23 cellular contexts compared by ENCODE assay signal in the genomic region with DNA sequence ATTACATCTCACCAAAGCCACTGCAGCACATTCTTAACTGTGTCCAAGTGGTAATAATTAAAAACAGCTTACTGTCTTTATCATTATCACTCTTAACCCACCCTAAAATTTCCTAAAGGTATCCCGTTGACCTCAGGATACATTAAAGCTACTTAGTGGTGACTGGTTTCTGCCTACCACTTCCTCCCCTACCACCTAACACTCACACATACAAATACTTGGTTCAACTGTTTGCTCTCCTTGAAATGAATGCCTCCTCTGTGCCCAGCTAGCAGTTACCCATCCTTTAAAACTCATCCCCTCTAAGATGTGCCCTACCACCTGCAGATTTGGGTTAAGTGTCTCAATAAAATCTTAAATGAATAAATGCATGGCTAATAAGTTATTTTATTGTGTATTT.
"Had no signal": no experiment of that assay in that cellular context is flagged by ENCODE, and none has a peak within 500 bp of the region (broad histone marks: within the 10 kb centered on the region; RNA-seq: fewer than 3 reads in every experiment).

No MANE protein-coding gene starts in this region.

- FAIRE-seq: colon, keratinocyte had no signal

- H3K9me3 Mint-ChIP-seq: activated B cell treated with CpG ODN at 0.5 μM for 24 hours; activated naive CD4-positive, alpha-beta T cell treated with anti-CD3 and anti-CD28 coated beads, Interleukin-2, amount 50 U/mL, for 72 hours; activated T-cell treated with anti-CD3 and anti-CD28 coated beads, Interleukin-2, amount 50 U/mL, for 24 hours; endodermal cell; nephron progenitor cell; stimulated activated memory B cell treated with anti-CD40 and anti-IgM and Interleukin-4, amounts not matched to agents 10 μg/mL and 1 μg/mL and 100 μg/mL, for 72 hours had no signal

- H3K9me3 ChIP-seq: body of pancreas, lower lobe of right lung, sigmoid colon, upper lobe of right lung had no signal

- H3K27me3 Mint-ChIP-seq: activated B cell treated with CpG ODN at 0.5 μM for 24 hours; activated T-cell treated with anti-CD3 and anti-CD28 coated beads, Interleukin-2, amount 50 U/mL, for 24 hours; stimulated activated memory B cell treated with anti-CD40 and anti-IgM and Interleukin-4, amounts not matched to agents 10 μg/mL and 1 μg/mL and 100 μg/mL, for 72 hours had no signal

- DNase-seq: activated B cell treated with CpG ODN at 0.5 μM for 24 hours; activated CD4-positive, alpha-beta T cell treated with anti-CD3 and anti-CD28 coated beads, Interleukin-2, amount 50 U/mL, for 1 hour; activated effector memory CD4-positive, alpha-beta T cell treated with anti-CD3 and anti-CD28 coated beads, Interleukin-2, amount 50 U/mL, for 16 hours; activated T-cell treated with anti-CD3 and anti-CD28 coated beads, Interleukin-2, amount 50 U/mL, for 24 hours; amygdala; body of pancreas; dorsolateral prefrontal cortex; endodermal cell; foreskin melanocyte; glutamatergic neuron; hippocampal formation; lower lobe of right lung; nephron progenitor cell; nucleus accumbens; posterior cingulate gyrus; sigmoid colon; stimulated activated CD4-positive, alpha-beta T cell treated with anti-CD3 and anti-CD28 coated beads, Interleukin-4, amount 100 ng/mL, for 24 hours; T-helper 9 cell; upper lobe of right lung had no signal

- H3K4me1 Mint-ChIP-seq: endodermal cell, nephron progenitor cell had no signal

- H3K27ac Mint-ChIP-seq: activated B cell treated with CpG ODN at 0.5 μM for 24 hours; activated T-cell treated with anti-CD3 and anti-CD28 coated beads, Interleukin-2, amount 50 U/mL, for 24 hours; endodermal cell; nephron progenitor cell; stimulated activated memory B cell treated with anti-CD40 and anti-IgM and Interleukin-4, amounts not matched to agents 10 μg/mL and 1 μg/mL and 100 μg/mL, for 72 hours had no signal

- H3K36me3 Mint-ChIP-seq: activated naive CD4-positive, alpha-beta T cell treated with anti-CD3 and anti-CD28 coated beads, Interleukin-2, amount 50 U/mL, for 72 hours had no signal

- H3K4me3 Mint-ChIP-seq: activated B cell treated with CpG ODN at 0.5 μM for 24 hours; activated T-cell treated with anti-CD3 and anti-CD28 coated beads, Interleukin-2, amount 50 U/mL, for 24 hours; endodermal cell; nephron progenitor cell; stimulated activated memory B cell treated with anti-CD40 and anti-IgM and Interleukin-4, amounts not matched to agents 10 μg/mL and 1 μg/mL and 100 μg/mL, for 72 hours had no signal

- H3K27me3 ChIP-seq: body of pancreas, dorsolateral prefrontal cortex, sigmoid colon, upper lobe of right lung had no signal

- H3K27ac ChIP-seq: body of pancreas, dorsolateral prefrontal cortex, lower lobe of right lung, sigmoid colon, upper lobe of right lung had no signal

- ATAC-seq: activated naive CD4-positive, alpha-beta T cell treated with anti-CD3 and anti-CD28 coated beads, Interleukin-2, amount 50 U/mL, for 72 hours; body of pancreas; lower lobe of right lung; stimulated activated memory B cell treated with anti-CD40 and anti-IgM and Interleukin-4, amounts not matched to agents 10 μg/mL and 1 μg/mL and 100 μg/mL, for 72 hours; upper lobe of right lung had no signal

- H3K4me3 ChIP-seq: body of pancreas, dorsolateral prefrontal cortex, lower lobe of right lung, sigmoid colon, upper lobe of right lung had no signal
